12 cellular contexts compared by ENCODE assay signal in genomic region chr1:229092377-229093257, GRCh38.
DNase-seq lines count a peak whose midpoint lies in the region; ATAC-seq and TF ChIP-seq lines count a peak whose summit lies in the region.
"Had no signal": no experiment of that assay in that cellular context is flagged by ENCODE, and none has a peak within 500 bp of the region (broad histone marks: within the 10 kb centered on the region; RNA-seq: fewer than 3 reads in every experiment).

No MANE protein-coding gene starts in this region.

- H3K18ac ChIP-seq in mesendoderm (ENCODE audit: low read length): peak overlapping the region; percentile 94

- H2BK5ac ChIP-seq in mesendoderm (ENCODE audit: low read length): peak overlapping the region; percentile 92

- no peaks in the 10 kb centered on the region for H3K36me3 Mint-ChIP-seq in activated CD4-positive, alpha-beta T cell treated with anti-CD3 and anti-CD28 coated beads, Interleukin-2, amount 10 ng/mL, durations not matched to agents 7 days and 5 days (ENCODE audit: low read depth)
- H3K36me3 Mint-ChIP-seq in WTC11: peaks cover 11% of the 10 kb centered on the region; the same call in 1 of the 2 replicates
- H3K36me3 Mint-ChIP-seq: activated naive CD4-positive, alpha-beta T cell treated with anti-CD3 and anti-CD28 coated beads, Interleukin-2, amount 10 ng/mL, durations not matched to agents 7 days and 5 days had no signal

- CTCF ChIA-PET in activated CD4-positive, alpha-beta T cell treated with anti-CD3 and anti-CD28 coated beads, Interleukin-2, amount 10 ng/mL, durations not matched to agents 7 days and 5 days (lab: Charles Lee): interaction anchor here (0.9 to 1.3 kb wide), 2 partner anchors 10 to 20 kb away, joined by 3 to 4 read pairs; no protein-coding TSS in a partner anchor
- CTCF ChIA-PET in WTC11 (lab: Charles Lee): interaction anchor here (0.7 to 2.1 kb wide), 6 partner anchors 9 to 357 kb away, joined by 3 to 11 read pairs (median 5); partner anchors contain the start of gene RHOU
- CTCF ChIA-PET in GM10248 (lab: Yijun Ruan, JAX): interaction anchor here (1.0 kb wide), 1 partner anchor 9 kb away, joined by 4 read pairs; no protein-coding TSS in a partner anchor

- H3K4me3 Mint-ChIP-seq in activated CD4-positive, alpha-beta T cell treated with anti-CD3 and anti-CD28 coated beads, Interleukin-2, amount 10 ng/mL, durations not matched to agents 7 days and 5 days: no peak overlapping the region
- H3K4me3 Mint-ChIP-seq in WTC11: peak overlapping the region; percentile 55
- H3K4me3 Mint-ChIP-seq: activated naive CD4-positive, alpha-beta T cell treated with anti-CD3 and anti-CD28 coated beads, Interleukin-2, amount 10 ng/mL, durations not matched to agents 7 days and 5 days had no signal

- H4K8ac ChIP-seq in mesendoderm (ENCODE audit: low read depth, low read length): no peak overlapping the region

- H2BK15ac ChIP-seq in mesendoderm (replicated peaks; ENCODE audit: low read depth): peak overlapping the region; percentile 48

- H2BK120ac ChIP-seq in mesendoderm (ENCODE audit: low read depth, low read length): peak overlapping the region; percentile 89

- no peaks in the 10 kb centered on the region for H3K9me3 ChIP-seq in upper lobe of left lung

- peaks cover 8% of the 10 kb centered on the region for H3K4me1 Mint-ChIP-seq in activated CD4-positive, alpha-beta T cell treated with anti-CD3 and anti-CD28 coated beads, Interleukin-2, amount 10 ng/mL, durations not matched to agents 7 days and 5 days
- H3K4me1 Mint-ChIP-seq in WTC11: peaks cover 82% of the 10 kb centered on the region

- no peaks in the 10 kb centered on the region for H3K27me3 Mint-ChIP-seq in activated CD4-positive, alpha-beta T cell treated with anti-CD3 and anti-CD28 coated beads, Interleukin-2, amount 10 ng/mL, durations not matched to agents 7 days and 5 days
- peaks cover 1% of the 10 kb centered on the region; the same call in 1 of the 2 replicates for H3K27me3 Mint-ChIP-seq in WTC11 (ENCODE audit: low read depth)

- H3K4me2 ChIP-seq in mesendoderm (ENCODE audit: low read length): no peak overlapping the region

- H3K79me1 ChIP-seq in mesendoderm (ENCODE audit: low read length): no peaks in the 10 kb centered on the region

- peak overlapping the region; percentile 17 for H4K5ac ChIP-seq in mesendoderm (ENCODE audit: low read length)

- TF ChIP-seq CTCF in WTC11 (IDR thresholded peaks at IDR 0.05) (no peak), upper lobe of left lung (IDR thresholded peaks at IDR 0.05) (no peak), GM10248 (IDR thresholded peaks at IDR 0.05; ENCODE audit: control extremely low read depth, extremely low read depth, low read depth, missing control alignments) (no peak)

- H3K9ac ChIP-seq in mesendoderm (ENCODE audit: low read length): peak overlapping the region; percentile 37

- H3K4me3 ChIP-seq in mesendoderm (ENCODE audit: low read length) (no peak overlapping the region), upper lobe of left lung (no peak overlapping the region)
- H3K4me3 ChIP-seq: PC-9 had no signal

- no peaks in the 10 kb centered on the region for H3K79me2 ChIP-seq in mesendoderm (ENCODE audit: control insufficient read depth, insufficient read depth, low read length)

- no CpG with 5 or more reads among the region's 8 CpGs for WGBS in mesendoderm (ENCODE audit: extremely low coverage, insufficient coverage, low lambda C conversion rate)
- whole genome bisulfite sequencing in upper lobe of left lung, 2 donors: 67 to 75% methylated on average over 7 to 8 of the region's 8 CpGs

- intact Hi-C loops in left ventricle myocardium superior (cut with micrococcal nuclease): no loop called here

- H3K23ac ChIP-seq in mesendoderm (ENCODE audit: low read length): no peak overlapping the region

- H3K9me3 Mint-ChIP-seq in activated CD4-positive, alpha-beta T cell treated with anti-CD3 and anti-CD28 coated beads, Interleukin-2, amount 10 ng/mL, durations not matched to agents 7 days and 5 days: no peaks in the 10 kb centered on the region
- peaks cover 12% of the 10 kb centered on the region; the same call in 1 of the 2 replicates for H3K9me3 Mint-ChIP-seq in WTC11
- H3K9me3 Mint-ChIP-seq: activated naive CD4-positive, alpha-beta T cell treated with anti-CD3 and anti-CD28 coated beads, Interleukin-2, amount 10 ng/mL, durations not matched to agents 7 days and 5 days had no signal

- H3K36me3 ChIP-seq in mesendoderm (ENCODE audit: control insufficient read depth, insufficient read depth, low read length) (no peaks in the 10 kb centered on the region), upper lobe of left lung (no peaks in the 10 kb centered on the region)

- H3K4me1 ChIP-seq in mesendoderm (ENCODE audit: control insufficient read depth, low read depth, low read length) (peaks cover 29% of the 10 kb centered on the region), upper lobe of left lung (peaks cover 0 to 12% (median 7%) of the 10 kb centered on the region in 4 donors)

- H3K56ac ChIP-seq in mesendoderm (ENCODE audit: low read length): peak overlapping the region; percentile 73

- peak overlapping the region; percentile 82 for H3K27ac ChIP-seq in mesendoderm (ENCODE audit: low read depth, low read length)
- H3K27ac ChIP-seq in upper lobe of left lung: peak overlapping the region; percentile 47 to 73 (median 64)
- H3K27ac ChIP-seq: PC-9 had no signal

- H3K27me3 ChIP-seq in mesendoderm (ENCODE audit: insufficient read depth, low read length, poor library complexity): no peaks in the 10 kb centered on the region
- no peaks in the 10 kb centered on the region for H3K27me3 ChIP-seq in upper lobe of left lung

- TF ChIP-seq EP300 in upper lobe of left lung (IDR thresholded peaks at IDR 0.05): no peak

- H3K27ac Mint-ChIP-seq in activated CD4-positive, alpha-beta T cell treated with anti-CD3 and anti-CD28 coated beads, Interleukin-2, amount 10 ng/mL, durations not matched to agents 7 days and 5 days: peak overlapping the region; percentile 60
- peak overlapping the region; percentile 97 for H3K27ac Mint-ChIP-seq in WTC11
- H3K27ac Mint-ChIP-seq: activated naive CD4-positive, alpha-beta T cell treated with anti-CD3 and anti-CD28 coated beads, Interleukin-2, amount 10 ng/mL, durations not matched to agents 7 days and 5 days had no signal

- peak overlapping the region; percentile 40 for H2AK5ac ChIP-seq in mesendoderm (ENCODE audit: low read length)

- H3K4ac ChIP-seq in mesendoderm (ENCODE audit: low read depth, low read length): peak overlapping the region; percentile 97

- no peak for TF ChIP-seq POLR2A in upper lobe of left lung (IDR thresholded peaks at IDR 0.05)

- ATAC-seq in WTC11 (peak; percentile 36), upper lobe of left lung (ENCODE audit: low FRiP score in 2 of 2) (no peak), left ventricle myocardium superior (no peak), GM21529 (IDR thresholded peaks at IDR 0.05; ENCODE audit: unreplicated experiment) (no peak)
- ATAC-seq: right cardiac atrium had no signal

- POLR2A ChIA-PET in activated CD4-positive, alpha-beta T cell treated with anti-CD3 and anti-CD28 coated beads, Interleukin-2, amount 10 ng/mL, durations not matched to agents 7 days and 5 days (lab: Charles Lee): no interaction called here
- POLR2A ChIA-PET in WTC11 (lab: Charles Lee) (interaction anchor here (0.6 kb wide), 2 partner anchors 59 to 119 kb away, joined by 3 read pairs; no protein-coding TSS in a partner anchor), GM10248 (lab: Yijun Ruan, JAX) (no interaction called here)

- DNase-seq in activated CD4-positive, alpha-beta T cell treated with anti-CD3 and anti-CD28 coated beads, Interleukin-2, amount 10 ng/mL, durations not matched to agents 7 days and 5 days: no peak
- DNase-seq in activated CD4-positive, alpha-beta T cell treated with anti-CD3 and anti-CD28 coated beads for 48 hours: no peak
- DNase-seq in WTC11 (ENCODE audit: low spot score) (no peak), mesendoderm (peak; percentile 52), upper lobe of left lung (no peak), GM10248 (ENCODE audit: extremely low spot score) (no peak), left ventricle myocardium superior (no peak)
- DNase-seq: activated naive CD4-positive, alpha-beta T cell treated with anti-CD3 and anti-CD28 coated beads, Interleukin-2, amount 10 ng/mL, durations not matched to agents 7 days and 5 days; IMR-90; right cardiac atrium had no signal

TF ChIP-seq in WTC11, 78 proteins besides CTCF, POLR2A, EP300 and RAD21 (continues in another document):
- TF ChIP-seq ERG (CRISPR knock-in tag; IDR thresholded peaks at IDR 0.05): no peak
- no peak for TF ChIP-seq NR2C2 (CRISPR knock-in tag; IDR thresholded peaks at IDR 0.05)
- TF ChIP-seq NFYB (CRISPR knock-in tag; conservative IDR thresholded peaks at IDR 0.05; ENCODE audit: low read depth): no peak
- no peak for TF ChIP-seq NR3C1 (CRISPR knock-in tag; conservative IDR thresholded peaks at IDR 0.05; ENCODE audit: low read depth)
- TF ChIP-seq ZNF232 (CRISPR knock-in tag; IDR thresholded peaks at IDR 0.05): no peak
- no peak for TF ChIP-seq ZNF423 (CRISPR knock-in tag; IDR thresholded peaks at IDR 0.05)
- no peak for TF ChIP-seq ESRRA (CRISPR knock-in tag; IDR thresholded peaks at IDR 0.05; ENCODE audit: borderline replicate concordance)
